ENCODE assay signal across 1 cellular context in the genomic region with DNA sequence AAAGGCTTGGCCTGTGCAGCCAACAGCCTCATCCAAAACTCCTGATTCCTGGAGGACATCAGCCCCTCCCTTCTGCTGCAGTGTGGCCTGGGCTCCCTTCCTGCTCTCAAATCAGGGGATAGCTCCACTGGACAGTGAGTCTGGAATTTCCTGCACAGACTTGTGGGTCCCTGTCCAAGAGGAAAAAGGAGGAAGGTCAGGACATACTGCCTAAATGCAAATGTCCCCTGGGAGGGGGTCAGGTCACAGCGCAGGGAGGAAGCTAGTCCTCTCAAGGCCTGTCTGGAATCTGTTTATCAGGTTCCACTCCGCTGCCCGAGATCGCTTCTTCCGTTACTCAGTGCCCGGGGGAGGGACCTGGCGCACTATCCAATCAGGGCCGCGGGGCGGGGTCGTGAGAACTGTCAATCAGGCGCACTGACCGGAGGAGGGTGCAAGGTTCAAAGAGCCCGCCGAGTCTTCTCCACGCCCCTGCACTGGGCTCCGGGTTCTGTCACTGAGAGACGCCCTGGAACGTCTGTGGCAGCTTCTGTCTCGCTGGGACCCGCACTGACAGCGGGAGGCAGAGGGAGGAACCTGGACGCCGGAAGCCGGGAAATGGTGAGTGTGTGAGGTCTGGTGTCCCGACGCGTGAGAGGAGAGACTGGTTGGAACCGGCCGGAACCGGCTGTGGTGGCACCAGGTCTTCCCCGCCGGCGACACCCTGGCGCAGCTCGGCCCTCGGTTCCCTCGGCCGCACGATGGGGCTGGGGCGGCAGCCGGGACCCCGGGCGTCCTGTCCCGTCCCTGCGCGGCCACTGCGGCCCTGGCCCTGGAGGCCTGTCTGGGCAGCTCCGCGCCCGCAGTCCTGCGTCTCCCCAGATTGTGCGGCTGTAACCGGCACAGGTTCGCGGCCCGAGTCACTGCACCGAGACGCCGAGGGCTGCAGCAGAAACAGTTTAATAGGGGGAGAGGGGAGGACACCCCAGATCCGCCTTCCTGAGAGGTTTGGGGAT.
A peak's percentile ranks its signal among the peaks of the same experiment; 100 is the strongest.
TF ChIP-seq lines count a peak whose summit lies in the region.

A gene (plus strand): TSS at position 404 of the 995 bp plus-strand sequence. CDS start 194 bp downstream, at position 598.

TF ChIP-seq in HepG2, 621 proteins besides CTCF, POLR2A, EP300 and RAD21 (continued from another document and continues in another):
- TF ChIP-seq ZNF468 (CRISPR knock-in tag; IDR thresholded peaks at IDR 0.05), result no peak
- 0 out of 2 replicates have a peak, but pooled peaks have one; percentile 12 for TF ChIP-seq BCL6 (CRISPR knock-in tag; IDR thresholded peaks at IDR 0.05)
- TF ChIP-seq TEAD2 (CRISPR knock-in tag; IDR thresholded peaks at IDR 0.05), result no peak
- peak; percentile 67; the same call in 1 of the 2 replicates for TF ChIP-seq TSC22D2 (CRISPR knock-in tag; IDR thresholded peaks at IDR 0.05; ENCODE audit: borderline replicate concordance)
- TF ChIP-seq ZFP36L1 (CRISPR knock-in tag; IDR thresholded peaks at IDR 0.05), result peak; percentile 79
- TF ChIP-seq ZNF383 (CRISPR knock-in tag; IDR thresholded peaks at IDR 0.05; ENCODE audit: borderline replicate concordance), result no peak
- TF ChIP-seq, protein P1, sequence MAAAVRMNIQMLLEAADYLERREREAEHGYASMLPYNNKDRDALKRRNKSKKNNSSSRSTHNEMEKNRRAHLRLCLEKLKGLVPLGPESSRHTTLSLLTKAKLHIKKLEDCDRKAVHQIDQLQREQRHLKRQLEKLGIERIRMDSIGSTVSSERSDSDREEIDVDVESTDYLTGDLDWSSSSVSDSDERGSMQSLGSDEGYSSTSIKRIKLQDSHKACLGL (CRISPR knock-in tag; IDR thresholded peaks at IDR 0.05), result peak; percentile 87; the same call in 1 of the 2 replicates
- TF ChIP-seq CHCHD3 (CRISPR knock-in tag; IDR thresholded peaks at IDR 0.05), result no peak; the same call in 1 of the 2 replicates
- TF ChIP-seq ZNF230 (CRISPR knock-in tag; IDR thresholded peaks at IDR 0.05), result peak; percentile 65; the same call in 1 of the 2 replicates
- TF ChIP-seq, protein P2, sequence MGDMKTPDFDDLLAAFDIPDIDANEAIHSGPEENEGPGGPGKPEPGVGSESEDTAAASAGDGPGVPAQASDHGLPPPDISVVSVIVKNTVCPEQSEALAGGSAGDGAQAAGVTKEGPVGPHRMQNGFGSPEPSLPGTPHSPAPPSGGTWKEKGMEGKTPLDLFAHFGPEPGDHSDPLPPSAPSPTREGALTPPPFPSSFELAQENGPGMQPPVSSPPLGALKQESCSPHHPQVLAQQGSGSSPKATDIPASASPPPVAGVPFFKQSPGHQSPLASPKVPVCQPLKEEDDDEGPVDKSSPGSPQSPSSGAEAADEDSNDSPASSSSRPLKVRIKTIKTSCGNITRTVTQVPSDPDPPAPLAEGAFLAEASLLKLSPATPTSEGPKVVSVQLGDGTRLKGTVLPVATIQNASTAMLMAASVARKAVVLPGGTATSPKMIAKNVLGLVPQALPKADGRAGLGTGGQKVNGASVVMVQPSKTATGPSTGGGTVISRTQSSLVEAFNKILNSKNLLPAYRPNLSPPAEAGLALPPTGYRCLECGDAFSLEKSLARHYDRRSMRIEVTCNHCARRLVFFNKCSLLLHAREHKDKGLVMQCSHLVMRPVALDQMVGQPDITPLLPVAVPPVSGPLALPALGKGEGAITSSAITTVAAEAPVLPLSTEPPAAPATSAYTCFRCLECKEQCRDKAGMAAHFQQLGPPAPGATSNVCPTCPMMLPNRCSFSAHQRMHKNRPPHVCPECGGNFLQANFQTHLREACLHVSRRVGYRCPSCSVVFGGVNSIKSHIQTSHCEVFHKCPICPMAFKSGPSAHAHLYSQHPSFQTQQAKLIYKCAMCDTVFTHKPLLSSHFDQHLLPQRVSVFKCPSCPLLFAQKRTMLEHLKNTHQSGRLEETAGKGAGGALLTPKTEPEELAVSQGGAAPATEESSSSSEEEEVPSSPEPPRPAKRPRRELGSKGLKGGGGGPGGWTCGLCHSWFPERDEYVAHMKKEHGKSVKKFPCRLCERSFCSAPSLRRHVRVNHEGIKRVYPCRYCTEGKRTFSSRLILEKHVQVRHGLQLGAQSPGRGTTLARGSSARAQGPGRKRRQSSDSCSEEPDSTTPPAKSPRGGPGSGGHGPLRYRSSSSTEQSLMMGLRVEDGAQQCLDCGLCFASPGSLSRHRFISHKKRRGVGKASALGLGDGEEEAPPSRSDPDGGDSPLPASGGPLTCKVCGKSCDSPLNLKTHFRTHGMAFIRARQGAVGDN (CRISPR knock-in tag; IDR thresholded peaks at IDR 0.05), result peak; percentile 83
- TF ChIP-seq FOXO1 (CRISPR knock-in tag; IDR thresholded peaks at IDR 0.05), result no peak; the same call in 1 of the 2 replicates
- no peak; the same call in 1 of the 2 replicates for TF ChIP-seq REPIN1 (CRISPR knock-in tag; IDR thresholded peaks at IDR 0.05; ENCODE audit: borderline replicate concordance, low read depth)
- 0 out of 2 replicates have a peak, but pooled peaks have one; percentile 7 for TF ChIP-seq ZNF788 (CRISPR knock-in tag; IDR thresholded peaks at IDR 0.05; ENCODE audit: borderline replicate concordance)
- TF ChIP-seq FOXP1 (IDR thresholded peaks at IDR 0.05), result no peak
- no peak for TF ChIP-seq FOXP1 (CRISPR knock-in tag; IDR thresholded peaks at IDR 0.05)
- TF ChIP-seq ZNF441 (CRISPR knock-in tag; IDR thresholded peaks at IDR 0.05; ENCODE audit: borderline replicate concordance), result no peak
- TF ChIP-seq RARG (CRISPR knock-in tag; IDR thresholded peaks at IDR 0.05; ENCODE audit: low read depth), result 0 out of 2 replicates have a peak, but pooled peaks have one; percentile 29
- TF ChIP-seq ZNF296 (CRISPR knock-in tag; conservative IDR thresholded peaks at IDR 0.05), result no peak
- no peak for TF ChIP-seq HMG20B (CRISPR knock-in tag; conservative IDR thresholded peaks at IDR 0.05)
- TF ChIP-seq, protein P3, sequence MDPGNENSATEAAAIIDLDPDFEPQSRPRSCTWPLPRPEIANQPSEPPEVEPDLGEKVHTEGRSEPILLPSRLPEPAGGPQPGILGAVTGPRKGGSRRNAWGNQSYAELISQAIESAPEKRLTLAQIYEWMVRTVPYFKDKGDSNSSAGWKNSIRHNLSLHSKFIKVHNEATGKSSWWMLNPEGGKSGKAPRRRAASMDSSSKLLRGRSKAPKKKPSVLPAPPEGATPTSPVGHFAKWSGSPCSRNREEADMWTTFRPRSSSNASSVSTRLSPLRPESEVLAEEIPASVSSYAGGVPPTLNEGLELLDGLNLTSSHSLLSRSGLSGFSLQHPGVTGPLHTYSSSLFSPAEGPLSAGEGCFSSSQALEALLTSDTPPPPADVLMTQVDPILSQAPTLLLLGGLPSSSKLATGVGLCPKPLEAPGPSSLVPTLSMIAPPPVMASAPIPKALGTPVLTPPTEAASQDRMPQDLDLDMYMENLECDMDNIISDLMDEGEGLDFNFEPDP (CRISPR knock-in tag; conservative IDR thresholded peaks at IDR 0.05), result 0 out of 2 replicates have a peak, but pooled peaks have one; percentile 88
- no peak for TF ChIP-seq SCMH1 (CRISPR knock-in tag; IDR thresholded peaks at IDR 0.05; ENCODE audit: borderline replicate concordance)
- TF ChIP-seq NR2F6 (IDR thresholded peaks at IDR 0.05), result peak; percentile 39; the same call in 1 of the 2 replicates
- peak; percentile 60 for TF ChIP-seq NR2F6 (CRISPR knock-in tag; IDR thresholded peaks at IDR 0.05)
- TF ChIP-seq, protein P4, sequence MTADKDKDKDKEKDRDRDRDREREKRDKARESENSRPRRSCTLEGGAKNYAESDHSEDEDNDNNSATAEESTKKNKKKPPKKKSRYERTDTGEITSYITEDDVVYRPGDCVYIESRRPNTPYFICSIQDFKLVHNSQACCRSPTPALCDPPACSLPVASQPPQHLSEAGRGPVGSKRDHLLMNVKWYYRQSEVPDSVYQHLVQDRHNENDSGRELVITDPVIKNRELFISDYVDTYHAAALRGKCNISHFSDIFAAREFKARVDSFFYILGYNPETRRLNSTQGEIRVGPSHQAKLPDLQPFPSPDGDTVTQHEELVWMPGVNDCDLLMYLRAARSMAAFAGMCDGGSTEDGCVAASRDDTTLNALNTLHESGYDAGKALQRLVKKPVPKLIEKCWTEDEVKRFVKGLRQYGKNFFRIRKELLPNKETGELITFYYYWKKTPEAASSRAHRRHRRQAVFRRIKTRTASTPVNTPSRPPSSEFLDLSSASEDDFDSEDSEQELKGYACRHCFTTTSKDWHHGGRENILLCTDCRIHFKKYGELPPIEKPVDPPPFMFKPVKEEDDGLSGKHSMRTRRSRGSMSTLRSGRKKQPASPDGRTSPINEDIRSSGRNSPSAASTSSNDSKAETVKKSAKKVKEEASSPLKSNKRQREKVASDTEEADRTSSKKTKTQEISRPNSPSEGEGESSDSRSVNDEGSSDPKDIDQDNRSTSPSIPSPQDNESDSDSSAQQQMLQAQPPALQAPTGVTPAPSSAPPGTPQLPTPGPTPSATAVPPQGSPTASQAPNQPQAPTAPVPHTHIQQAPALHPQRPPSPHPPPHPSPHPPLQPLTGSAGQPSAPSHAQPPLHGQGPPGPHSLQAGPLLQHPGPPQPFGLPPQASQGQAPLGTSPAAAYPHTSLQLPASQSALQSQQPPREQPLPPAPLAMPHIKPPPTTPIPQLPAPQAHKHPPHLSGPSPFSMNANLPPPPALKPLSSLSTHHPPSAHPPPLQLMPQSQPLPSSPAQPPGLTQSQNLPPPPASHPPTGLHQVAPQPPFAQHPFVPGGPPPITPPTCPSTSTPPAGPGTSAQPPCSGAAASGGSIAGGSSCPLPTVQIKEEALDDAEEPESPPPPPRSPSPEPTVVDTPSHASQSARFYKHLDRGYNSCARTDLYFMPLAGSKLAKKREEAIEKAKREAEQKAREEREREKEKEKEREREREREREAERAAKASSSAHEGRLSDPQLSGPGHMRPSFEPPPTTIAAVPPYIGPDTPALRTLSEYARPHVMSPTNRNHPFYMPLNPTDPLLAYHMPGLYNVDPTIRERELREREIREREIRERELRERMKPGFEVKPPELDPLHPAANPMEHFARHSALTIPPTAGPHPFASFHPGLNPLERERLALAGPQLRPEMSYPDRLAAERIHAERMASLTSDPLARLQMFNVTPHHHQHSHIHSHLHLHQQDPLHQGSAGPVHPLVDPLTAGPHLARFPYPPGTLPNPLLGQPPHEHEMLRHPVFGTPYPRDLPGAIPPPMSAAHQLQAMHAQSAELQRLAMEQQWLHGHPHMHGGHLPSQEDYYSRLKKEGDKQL (CRISPR knock-in tag; IDR thresholded peaks at IDR 0.05; ENCODE audit: low read depth), result no peak; the same call in 1 of the 2 replicates
- no peak for TF ChIP-seq MAFG (CRISPR knock-in tag; IDR thresholded peaks at IDR 0.05)
- peak; percentile 39 for TF ChIP-seq POGZ (CRISPR knock-in tag; IDR thresholded peaks at IDR 0.05)
- TF ChIP-seq, protein P5, sequence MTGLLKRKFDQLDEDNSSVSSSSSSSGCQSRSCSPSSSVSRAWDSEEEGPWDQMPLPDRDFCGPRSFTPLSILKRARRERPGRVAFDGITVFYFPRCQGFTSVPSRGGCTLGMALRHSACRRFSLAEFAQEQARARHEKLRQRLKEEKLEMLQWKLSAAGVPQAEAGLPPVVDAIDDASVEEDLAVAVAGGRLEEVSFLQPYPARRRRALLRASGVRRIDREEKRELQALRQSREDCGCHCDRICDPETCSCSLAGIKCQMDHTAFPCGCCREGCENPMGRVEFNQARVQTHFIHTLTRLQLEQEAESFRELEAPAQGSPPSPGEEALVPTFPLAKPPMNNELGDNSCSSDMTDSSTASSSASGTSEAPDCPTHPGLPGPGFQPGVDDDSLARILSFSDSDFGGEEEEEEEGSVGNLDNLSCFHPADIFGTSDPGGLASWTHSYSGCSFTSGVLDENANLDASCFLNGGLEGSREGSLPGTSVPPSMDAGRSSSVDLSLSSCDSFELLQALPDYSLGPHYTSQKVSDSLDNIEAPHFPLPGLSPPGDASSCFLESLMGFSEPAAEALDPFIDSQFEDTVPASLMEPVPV (CRISPR knock-in tag; IDR thresholded peaks at IDR 0.05), result peak; percentile 62; the same call in 1 of the 2 replicates
- TF ChIP-seq ZNF703 (CRISPR knock-in tag; IDR thresholded peaks at IDR 0.05; ENCODE audit: borderline replicate concordance), result peak; percentile 19; the same call in 1 of the 2 replicates
- no peak for TF ChIP-seq TCF12 (IDR thresholded peaks at IDR 0.05)
- 0 out of 2 replicates have a peak, but pooled peaks have one; percentile 63 for TF ChIP-seq TCF12 (CRISPR knock-in tag; IDR thresholded peaks at IDR 0.05)
- no peak for TF ChIP-seq ZNF720 (CRISPR knock-in tag; IDR thresholded peaks at IDR 0.05)
- no peak for TF ChIP-seq SIX1 (CRISPR knock-in tag; IDR thresholded peaks at IDR 0.05; ENCODE audit: borderline replicate concordance)
- TF ChIP-seq ERF (CRISPR knock-in tag; IDR thresholded peaks at IDR 0.05), result 0 out of 2 replicates have a peak, but pooled peaks have one; percentile 52
- TF ChIP-seq, protein P6, sequence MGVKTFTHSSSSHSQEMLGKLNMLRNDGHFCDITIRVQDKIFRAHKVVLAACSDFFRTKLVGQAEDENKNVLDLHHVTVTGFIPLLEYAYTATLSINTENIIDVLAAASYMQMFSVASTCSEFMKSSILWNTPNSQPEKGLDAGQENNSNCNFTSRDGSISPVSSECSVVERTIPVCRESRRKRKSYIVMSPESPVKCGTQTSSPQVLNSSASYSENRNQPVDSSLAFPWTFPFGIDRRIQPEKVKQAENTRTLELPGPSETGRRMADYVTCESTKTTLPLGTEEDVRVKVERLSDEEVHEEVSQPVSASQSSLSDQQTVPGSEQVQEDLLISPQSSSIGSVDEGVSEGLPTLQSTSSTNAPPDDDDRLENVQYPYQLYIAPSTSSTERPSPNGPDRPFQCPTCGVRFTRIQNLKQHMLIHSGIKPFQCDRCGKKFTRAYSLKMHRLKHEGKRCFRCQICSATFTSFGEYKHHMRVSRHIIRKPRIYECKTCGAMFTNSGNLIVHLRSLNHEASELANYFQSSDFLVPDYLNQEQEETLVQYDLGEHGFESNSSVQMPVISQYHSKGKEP (CRISPR knock-in tag; IDR thresholded peaks at IDR 0.05), result no peak
- TF ChIP-seq MAF1 (CRISPR knock-in tag; IDR thresholded peaks at IDR 0.05; ENCODE audit: borderline replicate concordance), result no peak
- TF ChIP-seq, protein P7, sequence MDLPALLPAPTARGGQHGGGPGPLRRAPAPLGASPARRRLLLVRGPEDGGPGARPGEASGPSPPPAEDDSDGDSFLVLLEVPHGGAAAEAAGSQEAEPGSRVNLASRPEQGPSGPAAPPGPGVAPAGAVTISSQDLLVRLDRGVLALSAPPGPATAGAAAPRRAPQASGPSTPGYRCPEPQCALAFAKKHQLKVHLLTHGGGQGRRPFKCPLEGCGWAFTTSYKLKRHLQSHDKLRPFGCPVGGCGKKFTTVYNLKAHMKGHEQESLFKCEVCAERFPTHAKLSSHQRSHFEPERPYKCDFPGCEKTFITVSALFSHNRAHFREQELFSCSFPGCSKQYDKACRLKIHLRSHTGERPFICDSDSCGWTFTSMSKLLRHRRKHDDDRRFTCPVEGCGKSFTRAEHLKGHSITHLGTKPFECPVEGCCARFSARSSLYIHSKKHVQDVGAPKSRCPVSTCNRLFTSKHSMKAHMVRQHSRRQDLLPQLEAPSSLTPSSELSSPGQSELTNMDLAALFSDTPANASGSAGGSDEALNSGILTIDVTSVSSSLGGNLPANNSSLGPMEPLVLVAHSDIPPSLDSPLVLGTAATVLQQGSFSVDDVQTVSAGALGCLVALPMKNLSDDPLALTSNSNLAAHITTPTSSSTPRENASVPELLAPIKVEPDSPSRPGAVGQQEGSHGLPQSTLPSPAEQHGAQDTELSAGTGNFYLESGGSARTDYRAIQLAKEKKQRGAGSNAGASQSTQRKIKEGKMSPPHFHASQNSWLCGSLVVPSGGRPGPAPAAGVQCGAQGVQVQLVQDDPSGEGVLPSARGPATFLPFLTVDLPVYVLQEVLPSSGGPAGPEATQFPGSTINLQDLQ (CRISPR knock-in tag; IDR thresholded peaks at IDR 0.05), result no peak; the same call in 1 of the 2 replicates
- no peak for TF ChIP-seq SSRP1 (CRISPR knock-in tag; IDR thresholded peaks at IDR 0.05)
- TF ChIP-seq, protein P8, sequence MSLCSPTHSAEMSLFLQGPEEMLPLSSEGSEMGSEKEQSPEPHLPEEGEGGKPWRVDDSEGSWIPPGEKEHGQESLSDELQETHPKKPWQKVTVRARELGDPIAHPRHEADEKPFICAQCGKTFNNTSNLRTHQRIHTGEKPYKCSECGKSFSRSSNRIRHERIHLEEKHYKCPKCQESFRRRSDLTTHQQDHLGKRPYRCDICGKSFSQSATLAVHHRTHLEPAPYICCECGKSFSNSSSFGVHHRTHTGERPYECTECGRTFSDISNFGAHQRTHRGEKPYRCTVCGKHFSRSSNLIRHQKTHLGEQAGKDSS (CRISPR knock-in tag; IDR thresholded peaks at IDR 0.05; ENCODE audit: borderline replicate concordance, low read depth), result peak; percentile 55; the same call in 1 of the 2 replicates
